ENCODE assay signal across 1 cellular context in the genomic region with DNA sequence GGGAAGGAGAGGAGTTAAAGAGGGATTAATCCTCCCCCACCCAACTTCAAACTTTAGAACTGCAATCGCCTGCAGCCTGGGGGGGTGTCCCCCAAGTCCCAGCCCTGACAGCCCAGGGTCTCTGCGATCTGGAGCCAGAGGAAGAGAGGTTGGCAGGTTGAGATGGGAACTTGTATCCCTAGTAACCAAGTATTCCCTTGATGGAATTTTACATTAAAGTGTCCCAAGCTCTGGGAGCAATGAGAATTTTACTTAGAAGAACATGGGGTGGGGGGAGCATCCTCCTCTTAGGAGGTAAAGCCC.
TF ChIP-seq lines count a peak whose summit lies in the region.

No MANE protein-coding gene starts in this region.

TF ChIP-seq in IMR-90, 13 proteins besides CTCF, POLR2A, EP300 and RAD21:
- TF ChIP-seq SMC3 (IDR thresholded peaks at IDR 0.05; ENCODE audit: low read depth, low read length) (no peak), CEBPB (IDR thresholded peaks at IDR 0.05; ENCODE audit: low read depth, low read length) (no peak), MXI1 (IDR thresholded peaks at IDR 0.05; ENCODE audit: borderline replicate concordance, low read depth, low read length) (no peak), CHD1 (IDR thresholded peaks at IDR 0.05; ENCODE audit: low read depth, low read length) (no peak), FOS (IDR thresholded peaks at IDR 0.05; ENCODE audit: low read depth, low read length) (no peak), MAZ (IDR thresholded peaks at IDR 0.05; ENCODE audit: borderline replicate concordance, low read depth, low read length) (no peak), NFE2L2 (IDR thresholded peaks at IDR 0.05; ENCODE audit: low read depth, low read length) (no peak), MAFK (IDR thresholded peaks at IDR 0.05; ENCODE audit: low read depth, low read length) (no peak), RCOR1 (IDR thresholded peaks at IDR 0.05; ENCODE audit: insufficient replicate concordance, low read length) (no peak), BHLHE40 (IDR thresholded peaks at IDR 0.05; ENCODE audit: low read depth, low read length) (no peak), RFX5 (IDR thresholded peaks at IDR 0.05; ENCODE audit: low read depth, low read length) (no peak)
- TF ChIP-seq, protein P1, sequence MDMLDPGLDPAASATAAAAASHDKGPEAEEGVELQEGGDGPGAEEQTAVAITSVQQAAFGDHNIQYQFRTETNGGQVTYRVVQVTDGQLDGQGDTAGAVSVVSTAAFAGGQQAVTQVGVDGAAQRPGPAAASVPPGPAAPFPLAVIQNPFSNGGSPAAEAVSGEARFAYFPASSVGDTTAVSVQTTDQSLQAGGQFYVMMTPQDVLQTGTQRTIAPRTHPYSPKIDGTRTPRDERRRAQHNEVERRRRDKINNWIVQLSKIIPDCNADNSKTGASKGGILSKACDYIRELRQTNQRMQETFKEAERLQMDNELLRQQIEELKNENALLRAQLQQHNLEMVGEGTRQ (IDR thresholded peaks at IDR 0.05; ENCODE audit: low read depth, low read length): no peak
- TF ChIP-seq, protein P2, sequence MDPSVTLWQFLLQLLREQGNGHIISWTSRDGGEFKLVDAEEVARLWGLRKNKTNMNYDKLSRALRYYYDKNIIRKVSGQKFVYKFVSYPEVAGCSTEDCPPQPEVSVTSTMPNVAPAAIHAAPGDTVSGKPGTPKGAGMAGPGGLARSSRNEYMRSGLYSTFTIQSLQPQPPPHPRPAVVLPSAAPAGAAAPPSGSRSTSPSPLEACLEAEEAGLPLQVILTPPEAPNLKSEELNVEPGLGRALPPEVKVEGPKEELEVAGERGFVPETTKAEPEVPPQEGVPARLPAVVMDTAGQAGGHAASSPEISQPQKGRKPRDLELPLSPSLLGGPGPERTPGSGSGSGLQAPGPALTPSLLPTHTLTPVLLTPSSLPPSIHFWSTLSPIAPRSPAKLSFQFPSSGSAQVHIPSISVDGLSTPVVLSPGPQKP (IDR thresholded peaks at IDR 0.05; ENCODE audit: borderline replicate concordance, low read depth, low read length): no peak
